Comparison of ENCODE assay signal across 8 cellular contexts in the genomic region with DNA sequence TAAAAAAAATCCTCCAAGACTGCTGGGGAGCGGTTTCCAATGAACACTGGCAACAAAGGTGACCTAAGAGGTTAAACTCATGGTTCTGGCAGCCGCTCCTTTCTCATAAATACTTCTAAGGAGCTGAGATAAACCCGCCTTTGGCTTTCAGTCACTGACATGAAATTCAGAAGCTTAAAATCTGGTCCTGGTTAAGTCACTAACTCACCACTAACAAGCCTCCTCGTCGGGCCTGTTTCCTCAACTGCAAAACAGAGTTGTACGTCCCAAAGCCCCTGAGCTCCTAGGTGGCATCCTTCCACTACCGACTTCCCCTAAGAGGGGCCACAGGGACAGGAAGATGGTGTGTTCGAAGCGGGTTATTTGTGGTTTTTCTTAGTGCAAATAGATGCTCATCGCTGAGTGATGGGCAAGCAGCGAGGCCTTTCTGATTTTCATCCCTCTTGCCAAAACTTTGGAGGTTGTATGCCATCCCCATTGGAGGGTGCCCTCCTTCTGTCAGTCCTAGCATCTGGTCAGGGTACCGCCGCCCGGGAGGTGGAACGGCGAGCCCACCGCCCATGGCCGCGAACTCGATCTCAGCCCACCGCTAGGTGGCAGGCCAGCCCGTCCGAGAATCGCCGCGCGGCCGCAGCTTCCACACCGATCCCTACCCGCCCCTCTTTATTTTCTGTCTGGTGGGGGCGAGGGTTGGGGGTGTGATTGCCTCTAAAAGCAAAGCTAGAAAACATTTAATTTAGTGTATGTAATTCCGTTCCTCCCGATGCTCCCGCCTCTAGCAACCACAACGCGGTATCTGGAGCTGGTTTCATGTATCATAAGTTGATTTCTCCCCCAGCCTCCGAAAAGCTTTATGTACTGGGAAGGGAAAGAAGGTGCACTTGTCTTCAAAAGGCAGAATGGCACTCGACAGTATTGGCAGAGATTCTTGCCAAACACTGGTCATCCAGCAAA. TPM values are rescaled to one million over a fixed set of nuclear protein-coding genes. Genes with fewer than 3 reads are reported as not detected.
DNase-seq lines count a peak whose midpoint lies in the region; ATAC-seq and TF ChIP-seq lines count a peak whose summit lies in the region.

No MANE protein-coding gene starts in this region.

- H3F3A ChIP-seq in SU-DHL-6 (ENCODE audit: insufficient read depth) = peaks cover 88% of the 10 kb centered on the region

- H3K79me2 ChIP-seq in SU-DHL-6 (ENCODE audit: insufficient read depth, low read length) = peaks cover 99% of the 10 kb centered on the region

- peak overlapping the region; percentile 90 for H3K4me3 ChIP-seq in Jurkat, Clone E6-1 (ENCODE audit: low read length)
- peak overlapping the region; percentile 99 for H3K4me3 ChIP-seq in SU-DHL-6 (ENCODE audit: insufficient read depth, low read length, poor library complexity, severe bottlenecking)
- H3K4me3 ChIP-seq in left ventricle myocardium inferior = peak overlapping the region; percentile 88

- H3K9me3 ChIP-seq in SU-DHL-6 (ENCODE audit: insufficient read depth, low read length) = no peaks in the 10 kb centered on the region
- H3K9me3 ChIP-seq in left ventricle myocardium inferior (replicated peaks) = no peaks in the 10 kb centered on the region

- peak overlapping the region; percentile 92 for H3K27ac ChIP-seq in SU-DHL-6 (ENCODE audit: low read depth, low read length)
- peak overlapping the region; percentile 42 for H3K27ac ChIP-seq in angular gyrus (ENCODE audit: low read depth, low read length)
- peak overlapping the region; percentile 99 for H3K27ac ChIP-seq in left ventricle myocardium inferior (replicated peaks)

- ATAC-seq in HG02852 (IDR thresholded peaks at IDR 0.05; ENCODE audit: unreplicated experiment) (no peak), GM21619 (IDR thresholded peaks at IDR 0.05; ENCODE audit: unreplicated experiment) (no peak)

- H2AFZ ChIP-seq in SU-DHL-6 (ENCODE audit: low read depth, low read length, severe bottlenecking) = no peak overlapping the region

- peak; percentile 96 for TF ChIP-seq CTCF in SU-DHL-6 (IDR thresholded peaks at IDR 0.05; ENCODE audit: insufficient read depth, low read length, poor library complexity, severe bottlenecking)
- TF ChIP-seq CTCF in left ventricle myocardium inferior (IDR thresholded peaks at IDR 0.05; ENCODE audit: borderline replicate concordance) = peak; percentile 93

- H4K20me1 ChIP-seq in SU-DHL-6 (ENCODE audit: low read depth, low read length) = no peaks in the 10 kb centered on the region; the same call in 1 of the 2 replicates

- H3K4me2 ChIP-seq in SU-DHL-6 (ENCODE audit: low read depth, low read length, poor library complexity, severe bottlenecking) = peak overlapping the region; percentile 97

- intact Hi-C loops in left ventricle myocardium inferior (cut with micrococcal nuclease) = loop anchor here (2.0 to 10.0 kb wide), 3 partner anchors 294 to 1208 kb away; a partner anchor contains a TSS

- H3K9ac ChIP-seq in SU-DHL-6 (ENCODE audit: low read length) = peak overlapping the region; percentile 99

- in situ Hi-C loops in Caki2 (cut with HindIII; ENCODE audit: low pct_unique_long_range_greater_than_20kb, low sequenced_read_pairs) = loop anchor here (5.0 kb wide), 1 partner anchor 1212 kb away; no protein-coding TSS in a partner anchor

- H3K36me3 ChIP-seq in SU-DHL-6 (ENCODE audit: low read length) (peaks cover 23% of the 10 kb centered on the region), left ventricle myocardium inferior (no peaks in the 10 kb centered on the region)

- DNase-seq in Caki2 (ENCODE audit: low read depth) (peak; percentile 63), left ventricle myocardium inferior (peak; percentile 79), pons (ENCODE audit: low spot score) (peak; percentile 69)
- DNase-seq in Jurkat, Clone E6-1 (ENCODE audit: low read depth, low spot score) = peak; percentile 47

- H3K4me1 ChIP-seq in left ventricle myocardium inferior = peaks cover 79% of the 10 kb centered on the region

- no peaks in the 10 kb centered on the region for H3K9me2 ChIP-seq in SU-DHL-6 (replicated peaks; ENCODE audit: insufficient read depth, low read length)

- H3K27me3 ChIP-seq in SU-DHL-6 (ENCODE audit: low read length) (no peaks in the 10 kb centered on the region), left ventricle myocardium inferior (ENCODE audit: low read depth) (no peaks in the 10 kb centered on the region)

RNA-seq across cellular contexts. Expression of a gene that starts 4.5 kb away (rescaled TPM):
- 1.8 and 3.0 TPM in 2 replicates for total RNA-seq in Caki2 (2014; rRNA removed; shearing (Covaris generic); ENCODE audit: low replicate concordance)
- 0.97 TPM for polyA plus RNA-seq in Jurkat, Clone E6-1 (2012; ENCODE audit: insufficient read depth, insufficient read length)
- 47.7 TPM for total RNA-seq in left ventricle myocardium inferior

RNA-seq across cellular contexts. Expression of a gene that starts 38.4 kb away (rescaled TPM):
- 0.30 TPM in 1 of 2 replicates, not detected in the other for total RNA-seq in Caki2 (2014; rRNA removed; shearing (Covaris generic); ENCODE audit: low replicate concordance)
- not detected for polyA plus RNA-seq in Jurkat, Clone E6-1 (2012; ENCODE audit: insufficient read depth, insufficient read length)
- not detected for total RNA-seq in left ventricle myocardium inferior

Comparison
In these comparisons a context has a peak if more than half of its experiments do, and no peak if none do; other contexts are left out.
1. H3K27ac ChIP-seq: peak in every context shown above with its lines; median percentile 99 in left ventricle myocardium inferior; 92 in SU-DHL-6; 42 in angular gyrus.
2. RNA of a gene that starts 4.5 kb away (total RNA-seq): 47.7 TPM in left ventricle myocardium inferior (single experiment); 1.8 to 3.0 TPM in Caki2; every median in the first group is over 10 times any median in the second.
3. Peak in every context shown above with its lines, with median percentiles within 50 percentile points of each other: DNase-seq and H3K4me3 ChIP-seq.